ENCODE assay signal across 9 cellular contexts in genomic region chr1:186183970-186184628, GRCh38.
DNase-seq lines count a peak whose midpoint lies in the region; ATAC-seq and TF ChIP-seq lines count a peak whose summit lies in the region.
"Had no signal": no experiment of that assay in that cellular context is flagged by ENCODE, and none has a peak within 500 bp of the region (broad histone marks: within the 10 kb centered on the region; RNA-seq: fewer than 3 reads in every experiment).

No MANE protein-coding gene starts in this region.

- peaks cover 5% of the 10 kb centered on the region; the same call in 1 of the 2 replicates for H3K9me3 ChIP-seq in PC-9 (ENCODE audit: insufficient read depth, low read depth)
- H3K9me3 ChIP-seq in skeletal muscle satellite cell (replicated peaks; ENCODE audit: low read length): no peaks in the 10 kb centered on the region
- H3K9me3 ChIP-seq: esophagus muscularis mucosa had no signal

- H3K9me3 Mint-ChIP-seq in activated CD8-positive, alpha-beta memory T cell treated with anti-CD3 and anti-CD28 coated beads, Interleukin-2, amount 10 ng/mL, durations not matched to agents 7 days and 5 days (ENCODE audit: low read depth): no peaks in the 10 kb centered on the region
- no peaks in the 10 kb centered on the region for H3K9me3 Mint-ChIP-seq in activated CD4-positive, alpha-beta T cell treated with anti-CD3 and anti-CD28 coated beads for 36 hours (ENCODE audit: low read depth)

- peak overlapping the region; percentile 20 for H3K9ac ChIP-seq in skeletal muscle satellite cell (ENCODE audit: low read depth, low read length)

- H3K27me3 ChIP-seq in PC-9 (ENCODE audit: insufficient read depth, low read depth) (no peaks in the 10 kb centered on the region), skeletal muscle satellite cell (ENCODE audit: control insufficient read depth, insufficient read depth, low read length) (no peaks in the 10 kb centered on the region)
- H3K27me3 ChIP-seq: esophagus muscularis mucosa had no signal

- ATAC-seq in GM19025 (IDR thresholded peaks at IDR 0.05; ENCODE audit: low read depth, unreplicated experiment) (peak; percentile 58), HG02840 (IDR thresholded peaks at IDR 0.05; ENCODE audit: low FRiP score, unreplicated experiment) (peak; percentile 64)
- ATAC-seq in activated CD8-positive, alpha-beta memory T cell treated with anti-CD3 and anti-CD28 coated beads, Interleukin-2, amount 10 ng/mL, durations not matched to agents 7 days and 5 days: no peak
- no peak for ATAC-seq in activated CD4-positive, alpha-beta T cell treated with anti-CD3 and anti-CD28 coated beads for 36 hours

- no peak overlapping the region for H3K4me3 Mint-ChIP-seq in activated CD8-positive, alpha-beta memory T cell treated with anti-CD3 and anti-CD28 coated beads, Interleukin-2, amount 10 ng/mL, durations not matched to agents 7 days and 5 days
- H3K4me3 Mint-ChIP-seq in activated CD4-positive, alpha-beta T cell treated with anti-CD3 and anti-CD28 coated beads for 36 hours: no peak overlapping the region

- POLR2A ChIA-PET in PC-9 (lab: Charles Lee; ENCODE audit: unreplicated experiment): no interaction called here
- POLR2A ChIA-PET in activated CD4-positive, alpha-beta T cell treated with anti-CD3 and anti-CD28 coated beads for 36 hours (lab: Charles Lee): no interaction called here

- no peaks in the 10 kb centered on the region for H3K79me2 ChIP-seq in PC-9 (ENCODE audit: low read depth)

- H3K9me2 ChIP-seq in PC-9 (ENCODE audit: insufficient read depth): no peaks in the 10 kb centered on the region

- peaks cover 38% of the 10 kb centered on the region for H3F3A ChIP-seq in PC-9 (ENCODE audit: insufficient read depth, low read depth)

- H3K36me3 ChIP-seq in PC-9 (ENCODE audit: low read depth): no peaks in the 10 kb centered on the region
- no peaks in the 10 kb centered on the region for H3K36me3 ChIP-seq in skeletal muscle satellite cell (ENCODE audit: insufficient read depth, low read length)

- intact Hi-C loops in PC-9 (cut with micrococcal nuclease; ENCODE audit: unreplicated experiment): no loop called here
- intact Hi-C loops in activated CD4-positive, alpha-beta T cell treated with anti-CD3 and anti-CD28 coated beads for 36 hours (cut with DNase I, micrococcal nuclease): no loop called here

- DNase-seq in PC-9: no peak
- DNase-seq in activated CD8-positive, alpha-beta memory T cell treated with anti-CD3 and anti-CD28 coated beads, Interleukin-2, amount 10 ng/mL, durations not matched to agents 7 days and 5 days: no peak
- DNase-seq in DMS153 (lab: John Stamatoyannopoulos, UW): no peak
- no peak for DNase-seq in DMS 273 treated with DMSO at 0.1 percent for 48 hours (lab: John Stamatoyannopoulos, UW)
- DNase-seq in activated CD4-positive, alpha-beta T cell treated with anti-CD3 and anti-CD28 coated beads for 36 hours: no peak

- no peak overlapping the region for H3K4me2 ChIP-seq in PC-9
- peak overlapping the region; percentile 66 for H3K4me2 ChIP-seq in skeletal muscle satellite cell (ENCODE audit: low read length)

- H3K36me3 Mint-ChIP-seq in activated CD8-positive, alpha-beta memory T cell treated with anti-CD3 and anti-CD28 coated beads, Interleukin-2, amount 10 ng/mL, durations not matched to agents 7 days and 5 days: no peaks in the 10 kb centered on the region
- no peaks in the 10 kb centered on the region for H3K36me3 Mint-ChIP-seq in activated CD4-positive, alpha-beta T cell treated with anti-CD3 and anti-CD28 coated beads for 36 hours (ENCODE audit: low read depth)

- no peaks in the 10 kb centered on the region for H4K20me1 ChIP-seq in PC-9 (ENCODE audit: insufficient read depth)

- peak overlapping the region; percentile 38 for H3K27ac ChIP-seq in PC-9

- H3K4me1 ChIP-seq in PC-9 (replicated peaks; ENCODE audit: insufficient read depth) (peaks cover 53% of the 10 kb centered on the region), skeletal muscle satellite cell (ENCODE audit: control insufficient read depth, insufficient read depth, low read length) (peaks cover 65% of the 10 kb centered on the region)

- H3K4me3 ChIP-seq in PC-9: no peak overlapping the region
- peak overlapping the region; percentile 27 for H3K4me3 ChIP-seq in skeletal muscle satellite cell (ENCODE audit: low read length)
- H3K4me3 ChIP-seq: esophagus muscularis mucosa had no signal

- H3K4me1 Mint-ChIP-seq in activated CD8-positive, alpha-beta memory T cell treated with anti-CD3 and anti-CD28 coated beads, Interleukin-2, amount 10 ng/mL, durations not matched to agents 7 days and 5 days: peaks cover 4% of the 10 kb centered on the region
- peaks cover 24% of the 10 kb centered on the region for H3K4me1 Mint-ChIP-seq in activated CD4-positive, alpha-beta T cell treated with anti-CD3 and anti-CD28 coated beads for 36 hours

- BruUV-seq in PC-9 (replicated peaks; lab: Mats Ljungman, UMichigan): no TSS peak

- no peak overlapping the region for H3K27ac Mint-ChIP-seq in activated CD8-positive, alpha-beta memory T cell treated with anti-CD3 and anti-CD28 coated beads, Interleukin-2, amount 10 ng/mL, durations not matched to agents 7 days and 5 days
- no peak overlapping the region for H3K27ac Mint-ChIP-seq in activated CD4-positive, alpha-beta T cell treated with anti-CD3 and anti-CD28 coated beads for 36 hours

- no peak overlapping the region for H2AFZ ChIP-seq in PC-9

- CTCF ChIA-PET in PC-9 (lab: Charles Lee): no interaction called here
- CTCF ChIA-PET in activated CD8-positive, alpha-beta memory T cell treated with anti-CD3 and anti-CD28 coated beads, Interleukin-2, amount 10 ng/mL, durations not matched to agents 7 days and 5 days (lab: Charles Lee): no interaction called here
- CTCF ChIA-PET in activated CD4-positive, alpha-beta T cell treated with anti-CD3 and anti-CD28 coated beads for 36 hours (lab: Charles Lee): no interaction called here

- no peak for TF ChIP-seq CTCF in PC-9 (conservative IDR thresholded peaks at IDR 0.05)

- peaks cover 11% of the 10 kb centered on the region for H3K27me3 Mint-ChIP-seq in activated CD8-positive, alpha-beta memory T cell treated with anti-CD3 and anti-CD28 coated beads, Interleukin-2, amount 10 ng/mL, durations not matched to agents 7 days and 5 days
- H3K27me3 Mint-ChIP-seq in activated CD4-positive, alpha-beta T cell treated with anti-CD3 and anti-CD28 coated beads for 36 hours: peaks cover 24% of the 10 kb centered on the region

Comparison
In these comparisons a context has a peak if more than half of its experiments do, and no peak if none do; other contexts are left out.
1. ATAC-seq: peak in GM19025 (single experiment) and HG02840 (single experiment); none in activated CD8-positive, alpha-beta memory T cell treated with anti-CD3 and anti-CD28 coated beads, Interleukin-2, amount 10 ng/mL, durations not matched to agents 7 days and 5 days (single experiment) and activated CD4-positive, alpha-beta T cell treated with anti-CD3 and anti-CD28 coated beads for 36 hours (single experiment).